ENCODE assay signal across 15 cellular contexts in genomic region chr20:53748176-53748575, GRCh38.
DNase-seq lines count a peak whose midpoint lies in the region; ATAC-seq and TF ChIP-seq lines count a peak whose summit lies in the region.
"Had no signal": no experiment of that assay in that cellular context is flagged by ENCODE, and none has a peak within 500 bp of the region (broad histone marks: within the 10 kb centered on the region; RNA-seq: fewer than 3 reads in every experiment).

No MANE protein-coding gene starts in this region.

- intact Hi-C loops in natural killer cell (cut with micrococcal nuclease): no loop called here
- intact Hi-C loops in activated T-helper 2 cell treated with anti-CD3 and anti-CD28 coated beads, Interferon-gamma antibody, Interleukin-2, Interleukin-4, amounts not matched to agents 10 μg/mL and 5 μg/mL and 100 μg/mL, durations not matched to agents 14 hours and 24 hours and 36 hours (cut with micrococcal nuclease): no loop called here
- intact Hi-C loops in Right ventricle myocardium superior (cut with DNase I): no loop called here

- no peaks in the 10 kb centered on the region for H3K36me3 Mint-ChIP-seq in natural killer cell treated with Interleukin-12 subunit alpha and Interleukin-12 subunit beta and Interleukin-15 and Interleukin-18, amount 100 ng/mL, for 72 hours
- H3K36me3 Mint-ChIP-seq in natural killer cell: no peaks in the 10 kb centered on the region
- H3K36me3 Mint-ChIP-seq in activated T-helper 2 cell treated with anti-CD3 and anti-CD28 coated beads, Interferon-gamma antibody, Interleukin-2, Interleukin-4, amounts not matched to agents 10 μg/mL and 5 μg/mL and 100 μg/mL, durations not matched to agents 14 hours and 24 hours and 36 hours (ENCODE audit: low read depth): no peaks in the 10 kb centered on the region

- H3K9me3 Mint-ChIP-seq in natural killer cell treated with Interleukin-12 subunit alpha and Interleukin-12 subunit beta and Interleukin-15 and Interleukin-18, amount 100 ng/mL, for 72 hours: no peaks in the 10 kb centered on the region
- no peaks in the 10 kb centered on the region for H3K9me3 Mint-ChIP-seq in natural killer cell
- H3K9me3 Mint-ChIP-seq in activated T-helper 2 cell treated with anti-CD3 and anti-CD28 coated beads, Interferon-gamma antibody, Interleukin-2, Interleukin-4, amounts not matched to agents 10 μg/mL and 5 μg/mL and 100 μg/mL, durations not matched to agents 14 hours and 24 hours and 36 hours: no peaks in the 10 kb centered on the region
- H3K9me3 Mint-ChIP-seq: H9 had no signal

- TF ChIP-seq CTCF in natural killer cell (IDR thresholded peaks at IDR 0.05): no peak

- no peaks in the 10 kb centered on the region for H3K27me3 Mint-ChIP-seq in natural killer cell treated with Interleukin-12 subunit alpha and Interleukin-12 subunit beta and Interleukin-15 and Interleukin-18, amount 100 ng/mL, for 72 hours
- H3K27me3 Mint-ChIP-seq in natural killer cell (ENCODE audit: low read depth in 2 of 2): peaks cover 0 to 7% of the 10 kb centered on the region in 2 donors
- H3K27me3 Mint-ChIP-seq in activated T-helper 2 cell treated with anti-CD3 and anti-CD28 coated beads, Interferon-gamma antibody, Interleukin-2, Interleukin-4, amounts not matched to agents 10 μg/mL and 5 μg/mL and 100 μg/mL, durations not matched to agents 14 hours and 24 hours and 36 hours (ENCODE audit: low read depth): no peaks in the 10 kb centered on the region

- peaks cover 33 to 38% of the 10 kb centered on the region in 2 donors for H3K4me1 Mint-ChIP-seq in natural killer cell treated with Interleukin-12 subunit alpha and Interleukin-12 subunit beta and Interleukin-15 and Interleukin-18, amount 100 ng/mL, for 72 hours (ENCODE audit: low read depth in 2 of 2)
- peaks cover 25 to 36% of the 10 kb centered on the region in 2 donors for H3K4me1 Mint-ChIP-seq in natural killer cell
- H3K4me1 Mint-ChIP-seq in activated T-helper 2 cell treated with anti-CD3 and anti-CD28 coated beads, Interferon-gamma antibody, Interleukin-2, Interleukin-4, amounts not matched to agents 10 μg/mL and 5 μg/mL and 100 μg/mL, durations not matched to agents 14 hours and 24 hours and 36 hours (ENCODE audit: low read depth): peaks cover 43% of the 10 kb centered on the region

- peak overlapping the region; percentile 96 to 98 for H3K27ac Mint-ChIP-seq in natural killer cell treated with Interleukin-12 subunit alpha and Interleukin-12 subunit beta and Interleukin-15 and Interleukin-18, amount 100 ng/mL, for 72 hours
- H3K27ac Mint-ChIP-seq in natural killer cell: peak overlapping the region in 1 of 2 donors; percentile 63
- peak overlapping the region; percentile 58 for H3K27ac Mint-ChIP-seq in activated T-helper 2 cell treated with anti-CD3 and anti-CD28 coated beads, Interferon-gamma antibody, Interleukin-2, Interleukin-4, amounts not matched to agents 10 μg/mL and 5 μg/mL and 100 μg/mL, durations not matched to agents 14 hours and 24 hours and 36 hours

- ATAC-seq in natural killer cell treated with Interleukin-12 subunit alpha and Interleukin-12 subunit beta and Interleukin-15 and Interleukin-18, amount 100 ng/mL, for 72 hours: no peak
- ATAC-seq in natural killer cell (no peak), Right ventricle myocardium superior (ENCODE audit: poor library complexity) (no peak)

- DNase-seq in natural killer cell treated with Interleukin-12 subunit alpha and Interleukin-12 subunit beta and Interleukin-15 and Interleukin-18, amount 100 ng/mL, for 72 hours (ENCODE audit: low spot score): no peak
- DNase-seq in natural killer cell (no peak), left kidney (ENCODE audit: low read depth, low spot score) (peak; percentile 78), Right ventricle myocardium superior (no peak), retina (no peak), HPDE6-E6E7 (ENCODE audit: extremely low spot score) (no peak)
- DNase-seq in activated T-helper 2 cell treated with anti-CD3 and anti-CD28 coated beads, Interferon-gamma antibody, Interleukin-2, Interleukin-4, amounts not matched to agents 10 μg/mL and 5 μg/mL and 100 μg/mL, durations not matched to agents 14 hours and 24 hours and 36 hours (ENCODE audit: low spot score): no peak
- no peak for DNase-seq in activated T-cell treated with anti-CD3 and anti-CD28 coated beads, Interleukin-2, amount 50 U/mL, for 48 hours
- DNase-seq: activated CD8-positive, alpha-beta memory T cell treated with anti-CD3 and anti-CD28 coated beads, Interleukin-2, amount 50 U/mL, for 48 hours; DMS53; erythroblast; H9; NCI-H1930; NCI-H82; SHP77 treated with DMSO at 0.1 percent for 48 hours had no signal

- no peak overlapping the region for H3K4me3 Mint-ChIP-seq in natural killer cell treated with Interleukin-12 subunit alpha and Interleukin-12 subunit beta and Interleukin-15 and Interleukin-18, amount 100 ng/mL, for 72 hours
- H3K4me3 Mint-ChIP-seq in natural killer cell: no peak overlapping the region
- no peak overlapping the region for H3K4me3 Mint-ChIP-seq in activated T-helper 2 cell treated with anti-CD3 and anti-CD28 coated beads, Interferon-gamma antibody, Interleukin-2, Interleukin-4, amounts not matched to agents 10 μg/mL and 5 μg/mL and 100 μg/mL, durations not matched to agents 14 hours and 24 hours and 36 hours (ENCODE audit: low read depth)
- H3K4me3 Mint-ChIP-seq: H9 had no signal
